ENCODE assay signal across 13 cellular contexts in the genomic region with DNA sequence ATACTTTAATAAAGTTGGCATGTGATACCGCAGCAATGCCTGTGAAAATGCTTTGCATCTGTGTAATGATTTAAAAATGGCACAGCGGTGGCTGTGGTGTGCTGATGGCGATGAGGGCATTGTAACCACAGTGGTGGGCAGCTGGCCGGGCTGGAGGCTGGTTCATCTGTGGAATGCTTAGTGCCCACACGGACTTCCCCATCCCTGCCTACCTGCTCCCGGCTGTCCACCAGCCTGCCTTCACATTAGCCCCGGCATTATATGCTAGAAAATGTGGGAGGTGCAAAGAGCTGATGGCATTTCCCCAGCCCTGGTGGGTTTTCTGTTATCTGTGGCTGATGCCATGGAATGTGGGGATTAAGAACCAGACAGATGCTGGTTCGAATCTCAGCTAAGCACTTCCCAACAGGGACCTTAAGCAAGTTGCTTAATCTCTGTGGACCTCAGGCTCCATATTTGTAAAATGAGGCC. TPM values are rescaled to one million over a fixed set of nuclear protein-coding genes. Genes with fewer than 3 reads are reported as not detected.
DNase-seq lines count a peak whose midpoint lies in the region; ATAC-seq and TF ChIP-seq lines count a peak whose summit lies in the region.
"Had no signal": no experiment of that assay in that cellular context is flagged by ENCODE, and none has a peak within 500 bp of the region (broad histone marks: within the 10 kb centered on the region; RNA-seq: fewer than 3 reads in every experiment).

No MANE protein-coding gene starts in this region.

- H3K9me3 ChIP-seq in right cardiac atrium (ENCODE audit: control insufficient read depth, low read length) (no peaks in the 10 kb centered on the region), spleen (no peaks in the 10 kb centered on the region)

- 56% methylated on average over 8 of the region's 8 CpGs for WGBS in right cardiac atrium
- 72 to 85% (median 77%) methylated on average over 8 of the region's 8 CpGs for whole genome bisulfite sequencing in spleen, 5 donors

- no peak for TF ChIP-seq CTCF in spleen (IDR thresholded peaks at IDR 0.05 in 8 of 11, conservative IDR thresholded peaks at IDR 0.05 in 3 of 11)

- intact Hi-C loops in right cardiac atrium (cut with DNase I) (no loop called here), spleen (cut with DNase I; ENCODE audit: low total_unique reads) (no loop called here)

- no peak for ATAC-seq in right cardiac atrium

- peak; percentile 61 for DNase-seq in HS-27A (ENCODE audit: low read depth)
- DNase-seq in astrocyte of the hippocampus (ENCODE audit: low read depth, low spot score), result peak; percentile 83
- DNase-seq in right cardiac atrium, result peak; percentile 9 to 49 (median 36)
- no peak for DNase-seq in spleen
- DNase-seq in NK-92 (lab: John Stamatoyannopoulos, UW; ENCODE audit: unreplicated experiment), result no peak
- no peak for DNase-seq in erythroblast (lab: John Stamatoyannopoulos, UW)
- DNase-seq in NCI-H510A (lab: John Stamatoyannopoulos, UW), result no peak
- DNase-seq in NCI-H510A treated with DMSO at 0.1 percent for 48 hours (lab: John Stamatoyannopoulos, UW), result no peak
- DNase-seq: activated CD4-positive, alpha-beta T cell treated with anti-CD3 and anti-CD28 coated beads for 4 hours; activated T-cell treated with anti-CD3 and anti-CD28 coated beads, Interleukin-2, amount 50 U/mL, for 24 hours; amniotic stem cell; effector CD8-positive, alpha-beta T cell; kidney had no signal

- H3K4me1 ChIP-seq in right cardiac atrium (ENCODE audit: control insufficient read depth, insufficient read depth, low read length) (peaks cover 73% of the 10 kb centered on the region), spleen (peaks cover 40 to 100% (median 93%) of the 10 kb centered on the region in 6 donors)

- no peak overlapping the region for H3K4me3 ChIP-seq in right cardiac atrium (ENCODE audit: low read length)
- H3K4me3 ChIP-seq in spleen, result no peak overlapping the region

- peaks cover 0 to 44% (median 2%) of the 10 kb centered on the region in 6 donors for H3K36me3 ChIP-seq in spleen

- H3K27me3 ChIP-seq in right cardiac atrium (ENCODE audit: control insufficient read depth, insufficient read depth) (no peaks in the 10 kb centered on the region), spleen (replicated peaks in 1 of 7) (no peaks in the 10 kb centered on the region)

- TF ChIP-seq POLR2A in spleen (IDR thresholded peaks at IDR 0.05) (no peak), erythroblast (IDR thresholded peaks at IDR 0.05; ENCODE audit: low read length) (no peak)

- H3K27ac ChIP-seq in right cardiac atrium (ENCODE audit: low read length), result peak overlapping the region; percentile 96
- H3K27ac ChIP-seq in spleen, result peak overlapping the region in 6 of 8 donors; percentile 26 to 81 (median 76)

RNA-seq across cellular contexts. Expression of gene NDST1, which starts 2.9 kb away (rescaled TPM):
- total RNA-seq in right cardiac atrium (10 to 100 TPM; 53.1 to 67.8 (median 58.7) TPM), spleen (100 to 1,000 TPM; 123 to 360 (median 261) TPM)
- polyA plus RNA-seq in right cardiac atrium (45.9 TPM), spleen (10 to 100 TPM in 1 of 3 donors, 1 to 10 TPM in 2; 6.1 to 45.7 (median 6.8) TPM)

RNA-seq across cellular contexts. Expression of gene RPS14, which starts 55.5 kb away (rescaled TPM):
- total RNA-seq in right cardiac atrium (1,000 to 10,000 TPM; 1,254 to 1,552 (median 1,386) TPM), spleen (1,000 to 10,000 TPM; 1,801 to 2,829 (median 2,025) TPM)
- polyA plus RNA-seq in right cardiac atrium (1,870 TPM), spleen (1,000 to 10,000 TPM; 5,417 to 8,400 (median 8,329) TPM)

Comparison
In these comparisons a context has a peak if more than half of its experiments do, and no peak if none do; other contexts are left out.
1. DNase-seq: peak in HS-27A (single experiment), astrocyte of the hippocampus (single experiment) and right cardiac atrium (3 of 3); none in spleen (single experiment), NK-92 (single experiment), erythroblast (0 of 2), NCI-H510A (single experiment) and NCI-H510A treated with DMSO at 0.1 percent for 48 hours (single experiment).